1 cellular context compared by ENCODE assay signal in the genomic region with DNA sequence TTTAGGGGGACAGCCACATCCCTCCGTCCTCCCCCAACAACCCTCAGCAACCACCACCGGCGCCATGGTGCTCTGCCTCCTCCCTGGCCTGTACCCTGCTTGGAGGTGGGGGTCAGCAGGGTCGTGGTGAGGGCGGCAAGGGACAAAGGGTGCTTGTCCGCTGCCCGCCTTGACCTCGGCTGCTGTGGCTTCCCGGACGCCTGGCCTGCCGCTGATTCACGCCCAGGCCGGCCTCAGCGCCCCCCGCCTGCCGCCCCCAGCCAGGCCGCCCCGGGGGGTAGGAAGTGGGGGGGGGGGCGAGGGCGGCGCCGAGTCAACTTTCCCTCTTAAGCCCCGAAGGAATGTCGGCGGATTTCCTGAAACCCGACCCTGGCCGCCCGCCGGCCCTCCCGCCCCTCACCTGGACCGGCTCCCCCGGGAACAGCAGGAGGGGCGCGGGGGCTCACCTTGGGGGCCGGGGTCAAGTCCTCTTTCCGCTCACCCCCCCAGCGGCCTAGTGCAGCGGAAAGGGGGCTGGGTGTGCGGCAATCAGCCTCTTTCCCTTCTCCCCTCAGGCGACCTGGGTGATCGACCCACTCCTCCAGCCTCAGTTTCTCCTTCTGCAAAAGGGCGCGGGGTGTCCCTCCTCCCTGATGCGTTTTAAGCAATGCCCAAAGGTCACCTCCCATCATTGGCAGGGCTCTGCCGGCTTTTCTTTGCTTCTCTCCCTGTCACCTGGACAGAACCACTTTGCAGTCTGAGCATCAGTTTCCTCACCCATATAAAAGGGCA.
A peak's percentile ranks its signal among the peaks of the same experiment; 100 is the strongest.
TF ChIP-seq lines count a peak whose summit lies in the region.

No MANE protein-coding gene starts in this region.

TF ChIP-seq in HepG2, 621 proteins besides CTCF, POLR2A, EP300 and RAD21 (continued from another document and continues in another):
- no peak for TF ChIP-seq ZNF275 (CRISPR knock-in tag; IDR thresholded peaks at IDR 0.05; ENCODE audit: borderline replicate concordance)
- TF ChIP-seq FOXC1 (CRISPR knock-in tag; IDR thresholded peaks at IDR 0.05; ENCODE audit: borderline replicate concordance), result no peak
- no peak for TF ChIP-seq ZNF496 (CRISPR knock-in tag; IDR thresholded peaks at IDR 0.05; ENCODE audit: insufficient replicate concordance)
- TF ChIP-seq ZNF33B (CRISPR knock-in tag; IDR thresholded peaks at IDR 0.05), result no peak
- TF ChIP-seq DR1 (CRISPR knock-in tag; IDR thresholded peaks at IDR 0.05), result no peak
- TF ChIP-seq IRF2 (CRISPR knock-in tag; IDR thresholded peaks at IDR 0.05), result 0 out of 2 replicates have a peak, but pooled peaks have one; percentile 39
- no peak for TF ChIP-seq ZSCAN12 (CRISPR knock-in tag; IDR thresholded peaks at IDR 0.05)
- peak; percentile 87 for TF ChIP-seq HNRNPL (IDR thresholded peaks at IDR 0.05; ENCODE audit: low read depth, low read length)
- TF ChIP-seq HNF1B (CRISPR knock-in tag; IDR thresholded peaks at IDR 0.05), result no peak
- TF ChIP-seq SNAPC5 (CRISPR knock-in tag; IDR thresholded peaks at IDR 0.05; ENCODE audit: borderline replicate concordance), result no peak
- TF ChIP-seq ZNF773 (CRISPR knock-in tag; IDR thresholded peaks at IDR 0.05; ENCODE audit: borderline replicate concordance), result no peak
- TF ChIP-seq SMARCE1 (IDR thresholded peaks at IDR 0.05; ENCODE audit: borderline replicate concordance), result no peak
- TF ChIP-seq, protein P1, sequence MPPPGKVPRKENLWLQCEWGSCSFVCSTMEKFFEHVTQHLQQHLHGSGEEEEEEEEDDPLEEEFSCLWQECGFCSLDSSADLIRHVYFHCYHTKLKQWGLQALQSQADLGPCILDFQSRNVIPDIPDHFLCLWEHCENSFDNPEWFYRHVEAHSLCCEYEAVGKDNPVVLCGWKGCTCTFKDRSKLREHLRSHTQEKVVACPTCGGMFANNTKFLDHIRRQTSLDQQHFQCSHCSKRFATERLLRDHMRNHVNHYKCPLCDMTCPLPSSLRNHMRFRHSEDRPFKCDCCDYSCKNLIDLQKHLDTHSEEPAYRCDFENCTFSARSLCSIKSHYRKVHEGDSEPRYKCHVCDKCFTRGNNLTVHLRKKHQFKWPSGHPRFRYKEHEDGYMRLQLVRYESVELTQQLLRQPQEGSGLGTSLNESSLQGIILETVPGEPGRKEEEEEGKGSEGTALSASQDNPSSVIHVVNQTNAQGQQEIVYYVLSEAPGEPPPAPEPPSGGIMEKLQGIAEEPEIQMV (CRISPR knock-in tag; IDR thresholded peaks at IDR 0.05; ENCODE audit: low read depth), result peak; percentile 33; the same call in 1 of the 2 replicates
- no peak for TF ChIP-seq HHEX (CRISPR knock-in tag; IDR thresholded peaks at IDR 0.05)
- no peak for TF ChIP-seq ZNF878 (CRISPR knock-in tag; IDR thresholded peaks at IDR 0.05)
- TF ChIP-seq ZSCAN22 (CRISPR knock-in tag; IDR thresholded peaks at IDR 0.05), result peak; percentile 70; the same call in 1 of the 2 replicates
- 0 out of 2 replicates have a peak, but pooled peaks have one; percentile 82 for TF ChIP-seq THYN1 (CRISPR knock-in tag; IDR thresholded peaks at IDR 0.05; ENCODE audit: borderline replicate concordance, low read depth)
- TF ChIP-seq ZNF317 (CRISPR knock-in tag; IDR thresholded peaks at IDR 0.05), result peak; percentile 42; the same call in 1 of the 2 replicates
- no peak for TF ChIP-seq ZNF24 (IDR thresholded peaks at IDR 0.05)
- TF ChIP-seq ZNF589 (CRISPR knock-in tag; conservative IDR thresholded peaks at IDR 0.05), result no peak
- TF ChIP-seq ZSCAN20 (CRISPR knock-in tag; IDR thresholded peaks at IDR 0.05; ENCODE audit: borderline replicate concordance), result 0 out of 2 replicates have a peak, but pooled peaks have one; percentile 59
- 0 out of 2 replicates have a peak, but pooled peaks have one; percentile 23 for TF ChIP-seq NFKB2 (CRISPR knock-in tag; IDR thresholded peaks at IDR 0.05; ENCODE audit: borderline replicate concordance)
- TF ChIP-seq ZNF430 (CRISPR knock-in tag; IDR thresholded peaks at IDR 0.05), result no peak
- no peak for TF ChIP-seq KAT2B (IDR thresholded peaks at IDR 0.05; ENCODE audit: borderline replicate concordance, low read depth, low read length)
- TF ChIP-seq, protein P2, sequence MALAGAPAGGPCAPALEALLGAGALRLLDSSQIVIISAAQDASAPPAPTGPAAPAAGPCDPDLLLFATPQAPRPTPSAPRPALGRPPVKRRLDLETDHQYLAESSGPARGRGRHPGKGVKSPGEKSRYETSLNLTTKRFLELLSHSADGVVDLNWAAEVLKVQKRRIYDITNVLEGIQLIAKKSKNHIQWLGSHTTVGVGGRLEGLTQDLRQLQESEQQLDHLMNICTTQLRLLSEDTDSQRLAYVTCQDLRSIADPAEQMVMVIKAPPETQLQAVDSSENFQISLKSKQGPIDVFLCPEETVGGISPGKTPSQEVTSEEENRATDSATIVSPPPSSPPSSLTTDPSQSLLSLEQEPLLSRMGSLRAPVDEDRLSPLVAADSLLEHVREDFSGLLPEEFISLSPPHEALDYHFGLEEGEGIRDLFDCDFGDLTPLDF (CRISPR knock-in tag; IDR thresholded peaks at IDR 0.05), result no peak
- peak; percentile 96 for TF ChIP-seq AKAP8 (CRISPR knock-in tag; IDR thresholded peaks at IDR 0.05)
- TF ChIP-seq ZNF563 (CRISPR knock-in tag; IDR thresholded peaks at IDR 0.05), result no peak; the same call in 1 of the 2 replicates
- TF ChIP-seq ZFP62 (CRISPR knock-in tag; IDR thresholded peaks at IDR 0.05), result no peak
- TF ChIP-seq BRCA1 (CRISPR knock-in tag; IDR thresholded peaks at IDR 0.05), result peak; percentile 67; the same call in 1 of the 2 replicates
- no peak for TF ChIP-seq ZEB1 (IDR thresholded peaks at IDR 0.05; ENCODE audit: insufficient replicate concordance, low read depth)
- peak; percentile 84 for TF ChIP-seq SAP130 (CRISPR knock-in tag; IDR thresholded peaks at IDR 0.05; ENCODE audit: low read depth)
- no peak for TF ChIP-seq ZNF30 (CRISPR knock-in tag; IDR thresholded peaks at IDR 0.05)
- TF ChIP-seq, protein P3, sequence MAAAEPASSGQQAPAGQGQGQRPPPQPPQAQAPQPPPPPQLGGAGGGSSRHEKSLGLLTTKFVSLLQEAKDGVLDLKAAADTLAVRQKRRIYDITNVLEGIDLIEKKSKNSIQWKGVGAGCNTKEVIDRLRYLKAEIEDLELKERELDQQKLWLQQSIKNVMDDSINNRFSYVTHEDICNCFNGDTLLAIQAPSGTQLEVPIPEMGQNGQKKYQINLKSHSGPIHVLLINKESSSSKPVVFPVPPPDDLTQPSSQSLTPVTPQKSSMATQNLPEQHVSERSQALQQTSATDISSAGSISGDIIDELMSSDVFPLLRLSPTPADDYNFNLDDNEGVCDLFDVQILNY (CRISPR knock-in tag; conservative IDR thresholded peaks at IDR 0.05), result no peak
- peak; percentile 43; the same call in 1 of the 2 replicates for TF ChIP-seq DMAP1 (CRISPR knock-in tag; IDR thresholded peaks at IDR 0.05)
- no peak for TF ChIP-seq ZNF501 (CRISPR knock-in tag; IDR thresholded peaks at IDR 0.05)
- TF ChIP-seq ERF (CRISPR knock-in tag; IDR thresholded peaks at IDR 0.05), result peak; percentile 87
- TF ChIP-seq SALL1 (CRISPR knock-in tag; IDR thresholded peaks at IDR 0.05), result peak; percentile 55
- no peak for TF ChIP-seq RFX1 (IDR thresholded peaks at IDR 0.05)
- TF ChIP-seq ZBTB8A (CRISPR knock-in tag; IDR thresholded peaks at IDR 0.05; ENCODE audit: borderline replicate concordance, low read depth), result no peak
- TF ChIP-seq MBD4 (IDR thresholded peaks at IDR 0.05; ENCODE audit: borderline replicate concordance, low read length), result no peak
- TF ChIP-seq, protein P4, sequence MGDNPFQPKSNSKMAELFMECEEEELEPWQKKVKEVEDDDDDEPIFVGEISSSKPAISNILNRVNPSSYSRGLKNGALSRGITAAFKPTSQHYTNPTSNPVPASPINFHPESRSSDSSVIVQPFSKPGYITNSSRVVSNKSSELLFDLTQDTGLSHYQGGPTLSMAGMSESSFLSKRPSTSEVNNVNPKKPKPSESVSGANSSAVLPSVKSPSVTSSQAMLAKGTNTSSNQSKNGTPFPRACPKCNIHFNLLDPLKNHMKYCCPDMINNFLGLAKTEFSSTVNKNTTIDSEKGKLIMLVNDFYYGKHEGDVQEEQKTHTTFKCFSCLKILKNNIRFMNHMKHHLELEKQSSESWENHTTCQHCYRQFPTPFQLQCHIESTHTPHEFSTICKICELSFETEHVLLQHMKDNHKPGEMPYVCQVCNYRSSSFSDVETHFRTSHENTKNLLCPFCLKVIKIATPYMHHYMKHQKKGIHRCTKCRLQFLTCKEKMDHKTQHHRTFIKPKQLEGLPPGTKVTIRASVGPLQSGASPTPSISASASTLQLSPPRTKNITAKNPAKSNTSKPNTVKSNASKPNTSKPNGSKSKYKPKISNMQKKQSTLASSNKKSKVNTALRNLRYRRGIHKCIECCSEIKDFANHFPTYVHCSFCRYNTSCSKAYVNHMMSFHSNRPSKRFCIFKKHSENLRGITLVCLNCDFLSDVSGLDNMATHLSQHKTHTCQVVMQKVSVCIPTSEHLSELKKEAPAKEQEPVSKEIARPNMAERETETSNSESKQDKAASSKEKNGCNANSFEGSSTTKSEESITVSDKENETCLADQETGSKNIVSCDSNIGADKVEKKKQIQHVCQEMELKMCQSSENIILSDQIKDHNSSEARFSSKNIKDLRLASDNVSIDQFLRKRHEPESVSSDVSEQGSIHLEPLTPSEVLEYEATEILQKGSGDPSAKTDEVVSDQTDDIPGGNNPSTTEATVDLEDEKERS (CRISPR knock-in tag; IDR thresholded peaks at IDR 0.05), result no peak
- peak; percentile 90; the same call in 1 of the 2 replicates for TF ChIP-seq ZNF788 (CRISPR knock-in tag; IDR thresholded peaks at IDR 0.05; ENCODE audit: borderline replicate concordance)
- TF ChIP-seq EEA1 (CRISPR knock-in tag; IDR thresholded peaks at IDR 0.05; ENCODE audit: borderline replicate concordance), result no peak
- TF ChIP-seq BORCS8-MEF2B (CRISPR knock-in tag; IDR thresholded peaks at IDR 0.05), result 0 out of 2 replicates have a peak, but pooled peaks have one; percentile 46
- TF ChIP-seq RBAK (CRISPR knock-in tag; IDR thresholded peaks at IDR 0.05), result no peak
- TF ChIP-seq ZFP37 (CRISPR knock-in tag; IDR thresholded peaks at IDR 0.05; ENCODE audit: borderline replicate concordance), result no peak
- TF ChIP-seq TMF1 (CRISPR knock-in tag; IDR thresholded peaks at IDR 0.05; ENCODE audit: low read depth), result 0 out of 2 replicates have a peak, but pooled peaks have one; percentile 40
- TF ChIP-seq ATRX (CRISPR knock-in tag; IDR thresholded peaks at IDR 0.05; ENCODE audit: borderline replicate concordance), result no peak
- no peak for TF ChIP-seq ZNF256 (CRISPR knock-in tag; conservative IDR thresholded peaks at IDR 0.05)
- 0 out of 2 replicates have a peak, but pooled peaks have one; percentile 65 for TF ChIP-seq GZF1 (CRISPR knock-in tag; IDR thresholded peaks at IDR 0.05)
- TF ChIP-seq, protein P5, sequence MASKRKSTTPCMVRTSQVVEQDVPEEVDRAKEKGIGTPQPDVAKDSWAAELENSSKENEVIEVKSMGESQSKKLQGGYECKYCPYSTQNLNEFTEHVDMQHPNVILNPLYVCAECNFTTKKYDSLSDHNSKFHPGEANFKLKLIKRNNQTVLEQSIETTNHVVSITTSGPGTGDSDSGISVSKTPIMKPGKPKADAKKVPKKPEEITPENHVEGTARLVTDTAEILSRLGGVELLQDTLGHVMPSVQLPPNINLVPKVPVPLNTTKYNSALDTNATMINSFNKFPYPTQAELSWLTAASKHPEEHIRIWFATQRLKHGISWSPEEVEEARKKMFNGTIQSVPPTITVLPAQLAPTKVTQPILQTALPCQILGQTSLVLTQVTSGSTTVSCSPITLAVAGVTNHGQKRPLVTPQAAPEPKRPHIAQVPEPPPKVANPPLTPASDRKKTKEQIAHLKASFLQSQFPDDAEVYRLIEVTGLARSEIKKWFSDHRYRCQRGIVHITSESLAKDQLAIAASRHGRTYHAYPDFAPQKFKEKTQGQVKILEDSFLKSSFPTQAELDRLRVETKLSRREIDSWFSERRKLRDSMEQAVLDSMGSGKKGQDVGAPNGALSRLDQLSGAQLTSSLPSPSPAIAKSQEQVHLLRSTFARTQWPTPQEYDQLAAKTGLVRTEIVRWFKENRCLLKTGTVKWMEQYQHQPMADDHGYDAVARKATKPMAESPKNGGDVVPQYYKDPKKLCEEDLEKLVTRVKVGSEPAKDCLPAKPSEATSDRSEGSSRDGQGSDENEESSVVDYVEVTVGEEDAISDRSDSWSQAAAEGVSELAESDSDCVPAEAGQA (IDR thresholded peaks at IDR 0.05; ENCODE audit: low read depth), result no peak
- TF ChIP-seq, protein P5 (CRISPR knock-in tag; IDR thresholded peaks at IDR 0.05; ENCODE audit: borderline replicate concordance), result no peak
